9 cellular contexts compared by ENCODE assay signal in the genomic region with DNA sequence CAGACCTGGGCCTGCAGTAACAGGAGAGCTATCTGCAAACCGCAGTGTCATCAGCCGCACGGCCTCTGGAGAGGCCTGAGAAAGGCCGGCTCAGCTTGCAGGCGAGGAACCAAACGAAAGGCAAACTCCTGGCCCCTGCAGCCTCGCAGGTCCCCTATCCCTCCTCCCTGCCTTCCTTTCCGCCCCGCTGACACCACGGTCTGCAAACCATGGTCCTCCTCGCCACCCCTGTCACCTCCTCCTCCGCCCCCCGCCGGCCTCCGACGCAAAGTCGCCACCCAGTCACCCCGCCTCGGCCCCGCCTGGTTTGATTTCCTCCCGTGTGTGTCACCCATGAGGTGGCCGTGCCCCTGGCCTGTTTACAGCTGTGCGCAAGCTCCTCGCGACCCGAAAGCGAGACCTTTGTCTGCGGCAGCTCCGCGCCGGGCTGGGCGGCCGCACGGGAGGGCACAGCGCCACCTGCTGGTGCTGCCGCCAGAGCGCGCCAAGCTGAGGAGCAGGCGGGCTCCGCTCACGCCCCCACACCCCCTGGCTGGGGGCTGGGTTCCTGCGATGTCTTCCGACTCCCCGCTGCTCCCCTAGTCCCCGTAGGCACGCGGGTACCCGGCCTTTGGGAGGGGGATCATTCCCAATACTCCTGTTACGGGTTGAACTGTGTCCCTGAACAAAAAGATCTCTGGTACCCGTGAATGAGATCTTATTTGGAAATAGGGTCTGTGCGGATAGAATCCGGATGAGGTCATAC. TPM values are rescaled to one million over a fixed set of nuclear protein-coding genes. Genes with fewer than 3 reads are reported as not detected.
DNase-seq lines count a peak whose midpoint lies in the region; ATAC-seq, FAIRE-seq and TF ChIP-seq lines count a peak whose summit lies in the region.
"Had no signal": no experiment of that assay in that cellular context is flagged by ENCODE, and none has a peak within 500 bp of the region (broad histone marks: within the 10 kb centered on the region; RNA-seq: fewer than 3 reads in every experiment).

No MANE protein-coding gene starts in this region.

- H3K4me3 ChIP-seq in retinal pigment epithelial cell (ENCODE audit: low read length), result peak overlapping the region; percentile 35

- no peak for FAIRE-seq in D721Med (lab: Jason Lieb, UNC)
- FAIRE-seq: islet of Langerhans had no signal

- ATAC-seq in GM21447 (IDR thresholded peaks at IDR 0.05; ENCODE audit: unreplicated experiment) (peak; percentile 45), left ventricle myocardium superior (peak; percentile 20), HG02852 (IDR thresholded peaks at IDR 0.05; ENCODE audit: unreplicated experiment) (no peak)

- peak; percentile 83 for DNase-seq in D721Med (ENCODE audit: insufficient read length, low spot score)
- DNase-seq in SW480 (ENCODE audit: low spot score), result peak; percentile 86
- DNase-seq in activated naive CD8-positive, alpha-beta T cell treated with anti-CD3 and anti-CD28 coated beads, Interleukin-2, amount 50 U/mL, for 16 hours (ENCODE audit: low read depth, low spot score), result peak; percentile 83
- peak; percentile 82 for DNase-seq in left ventricle myocardium superior
- no peak for DNase-seq in retinal pigment epithelial cell (ENCODE audit: low read depth)

- peak; percentile 79 for TF ChIP-seq CTCF in D721Med (IDR thresholded peaks at IDR 0.05; ENCODE audit: insufficient read depth, missing control alignments)
- TF ChIP-seq CTCF in LNCAP (IDR thresholded peaks at IDR 0.05), result peak; percentile 100
- TF ChIP-seq CTCF in retinal pigment epithelial cell (conservative IDR thresholded peaks at IDR 0.05; ENCODE audit: low read depth, low read length), result peak; percentile 86

- intact Hi-C loops in left ventricle myocardium superior (cut with micrococcal nuclease), result loop anchor here (10.0 kb wide), 1 partner anchor 110 kb away; a partner anchor contains a TSS

RNA-seq across cellular contexts. Expression of a gene that starts 19.4 kb away (rescaled TPM):
- 6.2 TPM for total RNA-seq in left ventricle myocardium superior

RNA-seq across cellular contexts. Expression of a gene that starts 23.3 kb away (rescaled TPM):
- 33.1 TPM for total RNA-seq in left ventricle myocardium superior
